Comparison of ENCODE assay signal across 18 cellular contexts in genomic region chr5:125179617-125180016, GRCh38.
DNase-seq lines count a peak whose midpoint lies in the region; ATAC-seq and TF ChIP-seq lines count a peak whose summit lies in the region.
"Had no signal": no experiment of that assay in that cellular context is flagged by ENCODE, and none has a peak within 500 bp of the region (broad histone marks: within the 10 kb centered on the region; RNA-seq: fewer than 3 reads in every experiment).

No MANE protein-coding gene starts in this region.

- H3K9me3 ChIP-seq in DND-41 (ENCODE audit: insufficient read depth, low read length, severe bottlenecking) (no peaks in the 10 kb centered on the region), WERI-Rb-1 (ENCODE audit: severe bottlenecking) (no peaks in the 10 kb centered on the region)

- no peak overlapping the region for H3K9ac ChIP-seq in DND-41 (ENCODE audit: low read depth, low read length)
- H3K9ac ChIP-seq: BLaER1 treated with 17β-estradiol and CSF1 and Interleukin-3, amounts not matched to agents 10 nM and 100 nM had no signal

- DNase-seq in DND-41: no peak
- peak; percentile 7 to 71 for DNase-seq in NCI-H524 (lab: John Stamatoyannopoulos, UW)
- peak; percentile 35 for DNase-seq in WERI-Rb-1
- DNase-seq in glutamatergic neuron: no peak
- no peak for DNase-seq in NCI-H2081 (lab: John Stamatoyannopoulos, UW)
- no peak for DNase-seq in NCI-H1048 (lab: John Stamatoyannopoulos, UW)
- DNase-seq: Calu3; CD8-positive, alpha-beta T cell; KBM-7; NCI-H1105 treated with DMSO at 0.1 percent for 48 hours; NCI-H1694; NCI-H345; NCI-H526 treated with DMSO at 0.1 percent for 48 hours had no signal

- H3K27me3 Mint-ChIP-seq in glutamatergic neuron (ENCODE audit: unreplicated experiment): no peaks in the 10 kb centered on the region

- peak overlapping the region; percentile 24 for H3K27ac Mint-ChIP-seq in glutamatergic neuron (ENCODE audit: unreplicated experiment)
- H3K27ac Mint-ChIP-seq: CD8-positive, alpha-beta T cell had no signal

- no peaks in the 10 kb centered on the region for H4K20me1 ChIP-seq in DND-41 (ENCODE audit: insufficient read depth, low read length)
- H4K20me1 ChIP-seq: BLaER1 treated with 17β-estradiol and CSF1 and Interleukin-3, amounts not matched to agents 10 nM and 100 nM had no signal

- no peak overlapping the region for H3K4me3 ChIP-seq in DND-41 (ENCODE audit: low read depth in 1 of 2, low read length in 2 of 2)
- no peak overlapping the region for H3K4me3 ChIP-seq in WERI-Rb-1 (ENCODE audit: low read depth, low read length)
- H3K4me3 ChIP-seq: BLaER1 treated with 17β-estradiol and CSF1 and Interleukin-3, amounts not matched to agents 10 nM and 100 nM; SJCRH30 had no signal

- H3K36me3 ChIP-seq in DND-41 (ENCODE audit: insufficient read depth, low read length) (no peaks in the 10 kb centered on the region), WERI-Rb-1 (no peaks in the 10 kb centered on the region)
- H3K36me3 ChIP-seq: BLaER1 treated with 17β-estradiol and CSF1 and Interleukin-3, amounts not matched to agents 10 nM and 100 nM; SJCRH30 had no signal

- peaks cover 14% of the 10 kb centered on the region for H3K4me1 Mint-ChIP-seq in glutamatergic neuron (ENCODE audit: low read depth, unreplicated experiment)

- no peak overlapping the region for H3K4me3 Mint-ChIP-seq in glutamatergic neuron (ENCODE audit: unreplicated experiment)
- H3K4me3 Mint-ChIP-seq: CD8-positive, alpha-beta T cell had no signal

- no peaks in the 10 kb centered on the region for H3K4me1 ChIP-seq in DND-41 (ENCODE audit: insufficient read depth, low read length)
- H3K4me1 ChIP-seq: BLaER1 treated with 17β-estradiol and CSF1 and Interleukin-3, amounts not matched to agents 10 nM and 100 nM had no signal

- no peaks in the 10 kb centered on the region for H3K79me2 ChIP-seq in DND-41 (ENCODE audit: insufficient read depth, low read length)

- no peak overlapping the region for H2AFZ ChIP-seq in DND-41 (ENCODE audit: low read depth, low read length)

- 0 out of 3 replicates have a peak, but pooled peaks have one; percentile 31 for ATAC-seq in DND-41 (ENCODE audit: insufficient read depth, low read depth)
- ATAC-seq in HG03565 (IDR thresholded peaks at IDR 0.05; ENCODE audit: unreplicated experiment): no peak
- ATAC-seq: CD8-positive, alpha-beta T cell; HepG2; PC-3 had no signal

- peaks cover 2% of the 10 kb centered on the region for H3K9me3 Mint-ChIP-seq in glutamatergic neuron (ENCODE audit: unreplicated experiment)
- H3K9me3 Mint-ChIP-seq: CD8-positive, alpha-beta T cell had no signal

- H3K4me2 ChIP-seq in DND-41 (ENCODE audit: insufficient read depth, low read length): no peak overlapping the region
- H3K4me2 ChIP-seq: BLaER1 treated with 17β-estradiol and CSF1 and Interleukin-3, amounts not matched to agents 10 nM and 100 nM had no signal

- no peaks in the 10 kb centered on the region for H3K27me3 ChIP-seq in DND-41 (ENCODE audit: insufficient read depth, low read length, poor library complexity)
- H3K27me3 ChIP-seq in WERI-Rb-1 (ENCODE audit: insufficient read depth, low read depth, severe bottlenecking): no peaks in the 10 kb centered on the region
- H3K27me3 ChIP-seq: BLaER1 treated with 17β-estradiol and CSF1 and Interleukin-3, amounts not matched to agents 10 nM and 100 nM; SJCRH30 had no signal

- H3K27ac ChIP-seq in DND-41 (ENCODE audit: low read length) (no peak overlapping the region), WERI-Rb-1 (peak overlapping the region; percentile 28; the same call in 1 of the 2 replicates)
- H3K27ac ChIP-seq: BLaER1 treated with 17β-estradiol and CSF1 and Interleukin-3, amounts not matched to agents 10 nM and 100 nM; SJCRH30 had no signal

- no peaks in the 10 kb centered on the region for H3K36me3 Mint-ChIP-seq in glutamatergic neuron (ENCODE audit: unreplicated experiment)
- H3K36me3 Mint-ChIP-seq: CD8-positive, alpha-beta T cell had no signal

- TF ChIP-seq CTCF in DND-41 (IDR thresholded peaks at IDR 0.05; ENCODE audit: borderline replicate concordance, extremely low read depth, low read length, poor library complexity, severe bottlenecking) (no peak), WERI-Rb-1 (IDR thresholded peaks at IDR 0.05; ENCODE audit: low read depth, low read length) (no peak), glutamatergic neuron (IDR thresholded peaks at IDR 0.05; ENCODE audit: partially characterized antibody, unreplicated experiment) (no peak)

Comparison
In these comparisons a context has a peak if more than half of its experiments do, and no peak if none do; other contexts are left out.
1. DNase-seq: peak in NCI-H524 (2 of 2) and WERI-Rb-1 (single experiment); none in DND-41 (single experiment), glutamatergic neuron (single experiment), NCI-H2081 (0 of 2) and NCI-H1048 (single experiment).